Comparison of ENCODE assay signal across 6 cellular contexts in genomic region chr22:29134448-29134847, GRCh38.
"Had no signal": no experiment of that assay in that cellular context is flagged by ENCODE, and none has a peak within 500 bp of the region (broad histone marks: within the 10 kb centered on the region; RNA-seq: fewer than 3 reads in every experiment).

No MANE protein-coding gene starts in this region.

- DNase-seq: GM23248, GOT3, IMR-90, KG1 had no signal

- ATAC-seq: HCT116, K562 had no signal
